In the genomic region with DNA sequence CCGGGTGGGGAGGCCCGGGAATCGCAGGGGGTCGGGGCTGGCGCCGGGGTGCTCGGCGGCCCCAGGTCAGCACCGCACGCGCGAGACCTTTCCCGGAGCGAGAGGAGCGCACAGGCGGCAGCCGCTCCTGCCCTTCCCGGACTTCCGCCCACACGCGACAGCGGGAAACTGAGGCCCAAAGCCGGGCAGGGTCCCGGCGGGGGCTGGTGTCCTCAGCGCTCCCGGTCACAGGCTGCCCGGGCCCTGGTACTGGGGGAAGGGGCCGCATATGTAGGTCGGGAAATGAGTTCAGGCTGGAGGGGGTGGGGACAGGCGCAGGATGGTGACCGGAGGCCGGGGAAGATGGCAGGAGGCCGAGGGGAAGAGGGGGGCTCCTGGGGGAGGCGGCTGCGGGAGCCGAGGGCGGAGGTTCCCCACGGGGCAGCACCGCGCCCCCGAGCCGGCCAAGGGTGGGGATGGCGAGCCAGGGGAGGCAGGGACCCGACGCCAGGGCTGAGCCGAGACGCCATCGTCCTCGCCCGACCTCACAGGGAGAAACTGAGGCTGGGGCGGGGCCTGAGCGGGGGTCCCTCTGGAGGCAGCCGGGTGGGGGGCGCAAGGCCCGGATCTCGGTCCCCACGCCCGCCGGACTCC, we compare ENCODE assay signal across 6 cellular contexts. TPM values are rescaled to one million over a fixed set of nuclear protein-coding genes. Genes with fewer than 3 reads are reported as not detected.
DNase-seq lines count a peak whose midpoint lies in the region; ATAC-seq and TF ChIP-seq lines count a peak whose summit lies in the region.

No MANE protein-coding gene starts in this region.

- TF ChIP-seq CTCF in RWPE2 (IDR thresholded peaks at IDR 0.05; ENCODE audit: poor library complexity, severe bottlenecking) (no peak), kidney epithelial cell (IDR thresholded peaks at IDR 0.05; ENCODE audit: insufficient read depth, low read length, poor library complexity, severe bottlenecking) (no peak)

- peak; percentile 77 for DNase-seq in AG08396 (ENCODE audit: low spot score)
- no peak for DNase-seq in RWPE2 (ENCODE audit: low spot score)
- DNase-seq in kidney epithelial cell (ENCODE audit: low read depth), result no peak
- DNase-seq in NCI-H146 treated with DMSO at 0.1 percent for 48 hours (lab: John Stamatoyannopoulos, UW; ENCODE audit: unreplicated experiment), result no peak
- DNase-seq in SW 1271 (lab: John Stamatoyannopoulos, UW), result no peak
- no peak for DNase-seq in NCI-H1048 (lab: John Stamatoyannopoulos, UW)

- H3K4me3 ChIP-seq in RWPE2 (ENCODE audit: severe bottlenecking) (peak overlapping the region; percentile 88), kidney epithelial cell (ENCODE audit: low read depth, low read length) (peak overlapping the region; percentile 87)

- H3K27me3 ChIP-seq in RWPE2 (ENCODE audit: insufficient read depth, poor library complexity, severe bottlenecking) (no peaks in the 10 kb centered on the region), kidney epithelial cell (ENCODE audit: control insufficient read depth, insufficient read depth, low read length) (no peaks in the 10 kb centered on the region)

- H3K9me3 ChIP-seq in RWPE2 (ENCODE audit: severe bottlenecking), result no peaks in the 10 kb centered on the region

- H3K27ac ChIP-seq in RWPE2 (ENCODE audit: poor library complexity, severe bottlenecking), result peak overlapping the region; percentile 97

- H3K36me3 ChIP-seq in RWPE2 (ENCODE audit: low read depth) (peaks cover 16% of the 10 kb centered on the region), kidney epithelial cell (ENCODE audit: control insufficient read depth, insufficient read depth, low read length) (no peaks in the 10 kb centered on the region)

- no peak for ATAC-seq in RWPE2 (ENCODE audit: low read depth)

- peaks cover 7% of the 10 kb centered on the region for H3K4me1 ChIP-seq in RWPE2 (ENCODE audit: insufficient read depth, poor library complexity, severe bottlenecking)

RNA-seq across cellular contexts. Expression of a gene that starts 0.7 kb away (rescaled TPM):
- 5.1 and 10.5 TPM in 2 replicates for total RNA-seq in kidney epithelial cell

RNA-seq across cellular contexts. Expression of a gene that starts 4.4 kb away (rescaled TPM):
- total RNA-seq in kidney epithelial cell, result 55.3 and 69.8 TPM in 2 replicates

RNA-seq across cellular contexts. Expression of a gene that starts 11.2 kb away (rescaled TPM):
- total RNA-seq in kidney epithelial cell, result 66.8 and 69.4 TPM in 2 replicates

RNA-seq across cellular contexts. Expression of a gene that starts 31.6 kb away (rescaled TPM):
- 78.3 and 86.5 TPM in 2 replicates for total RNA-seq in kidney epithelial cell

RNA-seq across cellular contexts. Expression of a gene that starts 32.0 kb away (rescaled TPM):
- total RNA-seq in kidney epithelial cell, result 298 and 403 TPM in 2 replicates
